Comparison of ENCODE assay signal across 8 cellular contexts in the genomic region with DNA sequence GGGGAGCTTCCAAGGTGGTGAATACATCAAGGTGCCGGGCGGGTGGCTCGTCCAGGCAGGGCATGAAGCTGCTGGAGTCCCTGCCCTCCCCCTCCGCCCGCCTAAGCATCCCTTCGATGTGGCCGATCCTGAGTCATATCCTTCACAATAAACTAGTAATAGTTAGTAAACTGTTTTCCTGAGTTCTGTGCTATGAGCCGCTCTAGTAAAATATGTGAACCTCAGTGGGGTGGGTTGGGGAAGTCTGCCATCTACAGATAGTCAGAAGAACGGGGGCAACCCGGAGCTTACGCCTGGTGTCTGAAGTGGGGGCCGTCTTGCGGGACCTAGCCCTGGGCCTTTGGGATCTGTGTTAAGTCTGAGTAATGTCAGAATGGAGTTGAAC. TPM values are rescaled to one million over a fixed set of nuclear protein-coding genes. Genes with fewer than 3 reads are reported as not detected.
A peak's percentile ranks its signal among the peaks of the same experiment; 100 is the strongest.
DNase-seq lines count a peak whose midpoint lies in the region; TF ChIP-seq lines count a peak whose summit lies in the region.

No MANE protein-coding gene starts in this region.

- peak overlapping the region; percentile 72 for H3K27ac ChIP-seq in SJSA1

- DNase-seq in GM03348 (ENCODE audit: low spot score) (peak; percentile 89), SJSA1 (ENCODE audit: low read depth in 1 of 2, low spot score in 2 of 2) (peak; percentile 88 to 90), foreskin fibroblast (peak; percentile 59 to 65), skeletal muscle cell (ENCODE audit: low read depth) (peak; percentile 59), NCI-H748 treated with DMSO at 0.1 percent for 48 hours (lab: John Stamatoyannopoulos, UW) (no peak), NCI-H1417 treated with DMSO at 0.1 percent for 48 hours (lab: John Stamatoyannopoulos, UW) (no peak)
- DNase-seq in activated naive CD4-positive, alpha-beta T cell treated with Interleukin-2 at 50 U/mL for 16 hours, result no peak
- no peak for DNase-seq in activated CD4-positive, alpha-beta T cell treated with anti-CD3 and anti-CD28 coated beads, Interleukin-2, amount 50 U/mL, for 4 hours

- H3K9me3 ChIP-seq in SJSA1 (replicated peaks), result no peaks in the 10 kb centered on the region

- H3K27me3 ChIP-seq in SJSA1 (replicated peaks), result no peaks in the 10 kb centered on the region

- peak; percentile 21 for TF ChIP-seq CTCF in foreskin fibroblast (IDR thresholded peaks at IDR 0.05; ENCODE audit: low read depth, low read length)

- H3K4me1 ChIP-seq in SJSA1 (replicated peaks), result peaks cover 22% of the 10 kb centered on the region

- H3K4me3 ChIP-seq in SJSA1, result no peak overlapping the region; the same call in 1 of the 2 replicates
- H3K4me3 ChIP-seq in foreskin fibroblast (ENCODE audit: low read depth in 1 of 2, low read length in 2 of 2), result no peak overlapping the region
- no peak overlapping the region for H3K4me3 ChIP-seq in skeletal muscle cell (ENCODE audit: low read depth, low read length)

- H3K36me3 ChIP-seq in SJSA1, result no peaks in the 10 kb centered on the region

RNA-seq across cellular contexts. Expression of a gene that starts 21.6 kb away (rescaled TPM):
- total RNA-seq in SJSA1 (2014; rRNA removed; shearing (Covaris generic)), result 9.3 and 17.1 TPM in 2 replicates

RNA-seq across cellular contexts. Expression of a gene that starts 53.0 kb away (rescaled TPM):
- 2.2 and 5.1 TPM in 2 replicates for total RNA-seq in SJSA1 (2014; rRNA removed; shearing (Covaris generic))

Comparison
In these comparisons a context has a peak if more than half of its experiments do, and no peak if none do; other contexts are left out.
1. DNase-seq: peak in GM03348 (single experiment), SJSA1 (2 of 2), foreskin fibroblast (2 of 2) and skeletal muscle cell (single experiment); none in NCI-H748 treated with DMSO at 0.1 percent for 48 hours (single experiment), activated naive CD4-positive, alpha-beta T cell treated with Interleukin-2 at 50 U/mL for 16 hours (single experiment), activated CD4-positive, alpha-beta T cell treated with anti-CD3 and anti-CD28 coated beads, Interleukin-2, amount 50 U/mL, for 4 hours (0 of 2) and NCI-H1417 treated with DMSO at 0.1 percent for 48 hours (single experiment).